Comparison of ENCODE assay signal across 27 cellular contexts in the genomic region with DNA sequence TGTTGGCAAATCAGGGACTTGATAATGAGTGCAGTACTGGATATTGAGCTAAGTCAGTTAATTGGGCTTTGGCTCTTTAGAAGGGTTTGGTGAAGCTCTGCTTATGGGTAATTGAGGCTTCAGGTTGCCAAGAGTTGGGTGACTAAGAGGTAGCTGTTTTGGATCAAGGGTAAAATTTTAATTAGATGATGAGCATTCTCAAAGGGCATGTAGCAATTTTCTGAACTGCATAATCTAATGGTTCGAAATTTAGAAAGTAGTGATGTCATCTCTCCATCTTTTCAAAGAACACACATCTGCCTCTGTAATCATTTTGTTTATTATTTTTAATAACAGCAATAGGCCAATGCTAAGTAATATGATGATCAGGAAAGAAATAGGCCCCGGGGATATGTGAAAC.
"Had no signal": no experiment of that assay in that cellular context is flagged by ENCODE, and none has a peak within 500 bp of the region (broad histone marks: within the 10 kb centered on the region; RNA-seq: fewer than 3 reads in every experiment).

No MANE protein-coding gene starts in this region.

- H3K27me3 Mint-ChIP-seq: activated CD4-positive, alpha-beta T cell treated with anti-CD3 and anti-CD28 coated beads for 36 hours had no signal

- H3K27me3 ChIP-seq: colonic mucosa, dorsolateral prefrontal cortex, foreskin keratinocyte, heart left ventricle, neural progenitor cell, right atrium auricular region, suprapubic skin, tibial artery, upper lobe of right lung had no signal

- DNase-seq: activated CD4-positive, alpha-beta T cell treated with anti-CD3 and anti-CD28 coated beads for 36 hours; activated CD4-positive, CD25-positive, alpha-beta regulatory T cell; activated naive CD4-positive, alpha-beta T cell; activated T-cell treated with anti-CD3 and anti-CD28 coated beads for 4 hours; activated T-cell treated with anti-CD3 and anti-CD28 coated beads, Interleukin-2, amount 50 U/mL, for 72 hours; colonic mucosa; dorsolateral prefrontal cortex; effector memory CD4-positive, alpha-beta T cell; foreskin keratinocyte; heart left ventricle; kidney glomerular epithelial cell; lower lobe of right lung; mesendoderm; natural killer cell; occipital lobe; psoas muscle; stimulated activated CD4-positive, alpha-beta T cell treated with anti-CD3 and anti-CD28 coated beads, Interleukin-15, amount 100 ng/mL, for 24 hours; stimulated activated CD4-positive, alpha-beta T cell treated with anti-CD3 and anti-CD28 coated beads, Interleukin-2, amount 100 ng/mL, for 24 hours; stimulated activated naive B cell treated with anti-CD40 and anti-IgM and Interleukin-4, amounts not matched to agents 10 μg/mL and 1 μg/mL and 100 μg/mL, for 72 hours; tibial artery; upper lobe of right lung had no signal

- H3K27ac Mint-ChIP-seq: activated CD4-positive, alpha-beta T cell treated with anti-CD3 and anti-CD28 coated beads for 36 hours; activated naive CD4-positive, alpha-beta T cell treated with anti-CD3 and anti-CD28 coated beads, Interleukin-2, amount 50 U/mL, for 72 hours; activated T-cell treated with anti-CD3 and anti-CD28 coated beads, Interleukin-2, amount 50 U/mL, for 72 hours; natural killer cell; neural progenitor cell; stimulated activated naive B cell treated with anti-CD40 and anti-IgM and Interleukin-4, amounts not matched to agents 10 μg/mL and 1 μg/mL and 100 μg/mL, for 72 hours had no signal

- H3K9me3 Mint-ChIP-seq: activated naive CD4-positive, alpha-beta T cell treated with anti-CD3 and anti-CD28 coated beads, Interleukin-2, amount 50 U/mL, for 72 hours; activated T-cell treated with anti-CD3 and anti-CD28 coated beads, Interleukin-2, amount 50 U/mL, for 72 hours; natural killer cell had no signal

- H3K4me1 Mint-ChIP-seq: activated CD4-positive, alpha-beta T cell treated with anti-CD3 and anti-CD28 coated beads for 36 hours; natural killer cell; stimulated activated naive B cell treated with anti-CD40 and anti-IgM and Interleukin-4, amounts not matched to agents 10 μg/mL and 1 μg/mL and 100 μg/mL, for 72 hours had no signal

- H3K4me3 Mint-ChIP-seq: activated CD4-positive, alpha-beta T cell treated with anti-CD3 and anti-CD28 coated beads for 36 hours; activated T-cell treated with anti-CD3 and anti-CD28 coated beads, Interleukin-2, amount 50 U/mL, for 72 hours; natural killer cell; neural progenitor cell; stimulated activated naive B cell treated with anti-CD40 and anti-IgM and Interleukin-4, amounts not matched to agents 10 μg/mL and 1 μg/mL and 100 μg/mL, for 72 hours had no signal

- H3K4me3 ChIP-seq: colonic mucosa, dorsolateral prefrontal cortex, heart left ventricle, lower lobe of right lung, neural progenitor cell, psoas muscle, right atrium auricular region, suprapubic skin, tibial artery, upper lobe of right lung had no signal

- H3K4me1 ChIP-seq: colonic mucosa, foreskin keratinocyte, heart left ventricle, lower lobe of right lung, neural progenitor cell, parathyroid adenoma, psoas muscle, right atrium auricular region, suprapubic skin, tibial artery, upper lobe of right lung had no signal

- ATAC-seq: activated CD4-positive, alpha-beta T cell treated with anti-CD3 and anti-CD28 coated beads for 36 hours; activated naive CD4-positive, alpha-beta T cell treated with anti-CD3 and anti-CD28 coated beads, Interleukin-2, amount 50 U/mL, for 72 hours; activated T-cell treated with anti-CD3 and anti-CD28 coated beads, Interleukin-2, amount 50 U/mL, for 72 hours; foreskin keratinocyte; heart left ventricle; left lobe of liver; lower lobe of right lung; natural killer cell; psoas muscle; stimulated activated naive B cell treated with anti-CD40 and anti-IgM and Interleukin-4, amounts not matched to agents 10 μg/mL and 1 μg/mL and 100 μg/mL, for 72 hours; upper lobe of right lung had no signal

- H3K9me3 ChIP-seq: colonic mucosa, heart left ventricle, lower lobe of right lung, psoas muscle, right atrium auricular region, suprapubic skin, tibial artery, upper lobe of right lung had no signal

- H3K36me3 Mint-ChIP-seq: activated naive CD4-positive, alpha-beta T cell treated with anti-CD3 and anti-CD28 coated beads, Interleukin-2, amount 50 U/mL, for 72 hours; natural killer cell; neural progenitor cell; stimulated activated naive B cell treated with anti-CD40 and anti-IgM and Interleukin-4, amounts not matched to agents 10 μg/mL and 1 μg/mL and 100 μg/mL, for 72 hours had no signal

- H3K36me3 ChIP-seq: colonic mucosa, heart left ventricle, lower lobe of right lung, neural progenitor cell, right atrium auricular region, suprapubic skin, tibial artery, upper lobe of right lung had no signal
